ENCODE assay signal across 8 cellular contexts in the genomic region with DNA sequence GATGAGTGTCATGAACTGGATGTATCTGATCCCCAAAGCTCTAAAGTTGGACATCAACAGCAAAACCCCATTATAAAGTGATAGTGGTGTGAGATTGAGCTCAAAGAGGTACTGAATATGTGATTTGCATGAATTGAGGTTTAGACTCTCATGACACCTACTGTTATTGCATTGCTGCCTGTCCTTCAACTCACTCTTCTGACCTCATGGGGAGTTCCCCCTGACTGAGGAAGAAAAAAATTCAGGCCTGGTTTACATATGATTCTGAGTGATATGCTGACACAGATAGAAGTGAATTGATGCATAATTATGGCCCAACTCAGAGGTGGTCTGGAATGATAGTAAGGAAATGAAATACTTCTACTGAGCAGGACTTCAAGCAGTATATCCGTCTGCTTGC.
A peak's percentile ranks its signal among the peaks of the same experiment; 100 is the strongest.
DNase-seq lines count a peak whose midpoint lies in the region; ATAC-seq and TF ChIP-seq lines count a peak whose summit lies in the region.
"Had no signal": no experiment of that assay in that cellular context is flagged by ENCODE, and none has a peak within 500 bp of the region (broad histone marks: within the 10 kb centered on the region; RNA-seq: fewer than 3 reads in every experiment).

No MANE protein-coding gene starts in this region.

- H3K4me3 ChIP-seq in mucosa of descending colon, result no peak overlapping the region

- no peak for TF ChIP-seq CTCF in mucosa of descending colon (IDR thresholded peaks at IDR 0.05)

- intact Hi-C loops in mucosa of descending colon (cut with DNase I, micrococcal nuclease), result no loop called here

- ATAC-seq in GM18873 (IDR thresholded peaks at IDR 0.05; ENCODE audit: low FRiP score, unreplicated experiment) (peak; percentile 100), GM21576 (IDR thresholded peaks at IDR 0.05; ENCODE audit: unreplicated experiment) (peak; percentile 100), HG03442 (IDR thresholded peaks at IDR 0.05; ENCODE audit: unreplicated experiment) (peak; percentile 100), mucosa of descending colon (peak; percentile 61)

- DNase-seq in mucosa of descending colon (no peak), NCI-H128 (lab: John Stamatoyannopoulos, UW; ENCODE audit: unreplicated experiment) (no peak), 8988T (no peak), GOT3 (lab: John Stamatoyannopoulos, UW) (no peak)
- DNase-seq: activated CD4-positive, alpha-beta T cell treated with anti-CD3 and anti-CD28 coated beads for 4 hours had no signal

- H3K4me1 ChIP-seq in mucosa of descending colon (ENCODE audit: low read depth), result no peaks in the 10 kb centered on the region

- H3K36me3 ChIP-seq in mucosa of descending colon (ENCODE audit: low read depth), result no peaks in the 10 kb centered on the region

- H3K9me3 ChIP-seq in mucosa of descending colon, result no peaks in the 10 kb centered on the region
